ENCODE assay signal across 31 cellular contexts in genomic region chr2:37686792-37687595, GRCh38. TPM values are rescaled to one million over a fixed set of nuclear protein-coding genes. Genes with fewer than 3 reads are reported as not detected.
DNase-seq lines count a peak whose midpoint lies in the region; ATAC-seq and FAIRE-seq lines count a peak whose summit lies in the region.
"Had no signal": no experiment of that assay in that cellular context is flagged by ENCODE, and none has a peak within 500 bp of the region (broad histone marks: within the 10 kb centered on the region; RNA-seq: fewer than 3 reads in every experiment).

No MANE protein-coding gene starts in this region.

- H3K4me1 ChIP-seq in SJCRH30: peaks cover 22% of the 10 kb centered on the region
- H3K4me1 ChIP-seq: prostate gland had no signal

- H3K36me3 Mint-ChIP-seq in activated T-cell treated with anti-CD3 and anti-CD28 coated beads, Interleukin-2, amount 50 U/mL, for 72 hours (ENCODE audit: insufficient read depth in 2 of 2): peaks cover 9 to 14% of the 10 kb centered on the region in 2 donors
- peaks cover 2% of the 10 kb centered on the region for H3K36me3 Mint-ChIP-seq in activated T-cell treated with anti-CD3 and anti-CD28 coated beads, Interleukin-2, amount 50 U/mL, for 24 hours (ENCODE audit: low read depth)

- no peak overlapping the region for H3K4me3 Mint-ChIP-seq in activated T-cell treated with anti-CD3 and anti-CD28 coated beads, Interleukin-2, amount 50 U/mL, for 72 hours
- no peak overlapping the region for H3K4me3 Mint-ChIP-seq in activated T-cell treated with anti-CD3 and anti-CD28 coated beads, Interleukin-2, amount 50 U/mL, for 24 hours
- H3K4me3 Mint-ChIP-seq: activated CD4-positive, alpha-beta memory T cell treated with anti-CD3 and anti-CD28 coated beads, Interleukin-2, amount 10 ng/mL, durations not matched to agents 7 days and 5 days; CD4-positive, alpha-beta T cell; natural killer cell; T-helper 1 cell treated with Interleukin-12 subunit alpha and Interleukin-12 subunit beta and Interleukin-4 antibody, amounts not matched to agents 30 μg/mL and 1 μg/mL, for 36 hours had no signal

- H3K27me3 ChIP-seq in SJCRH30: no peaks in the 10 kb centered on the region
- H3K27me3 ChIP-seq: esophagus muscularis mucosa, foreskin keratinocyte, sigmoid colon, testis had no signal

- peaks cover 5 to 9% of the 10 kb centered on the region in 2 donors for H3K9me3 Mint-ChIP-seq in activated T-cell treated with anti-CD3 and anti-CD28 coated beads, Interleukin-2, amount 50 U/mL, for 72 hours
- peaks cover 9% of the 10 kb centered on the region for H3K9me3 Mint-ChIP-seq in activated T-cell treated with anti-CD3 and anti-CD28 coated beads, Interleukin-2, amount 50 U/mL, for 24 hours

- H3K27ac Mint-ChIP-seq in activated T-cell treated with anti-CD3 and anti-CD28 coated beads, Interleukin-2, amount 50 U/mL, for 72 hours: no peak overlapping the region
- H3K27ac Mint-ChIP-seq in activated T-cell treated with anti-CD3 and anti-CD28 coated beads, Interleukin-2, amount 50 U/mL, for 24 hours: no peak overlapping the region
- H3K27ac Mint-ChIP-seq: activated CD4-positive, alpha-beta memory T cell treated with anti-CD3 and anti-CD28 coated beads, Interleukin-2, amount 10 ng/mL, durations not matched to agents 7 days and 5 days; CD4-positive, alpha-beta T cell; natural killer cell; T-helper 1 cell treated with Interleukin-12 subunit alpha and Interleukin-12 subunit beta and Interleukin-4 antibody, amounts not matched to agents 30 μg/mL and 1 μg/mL, for 36 hours had no signal

- H3K9me3 ChIP-seq in SJCRH30 (replicated peaks): peaks cover 7% of the 10 kb centered on the region; the same call in 1 of the 2 replicates
- H3K9me3 ChIP-seq: esophagus muscularis mucosa, prostate gland, sigmoid colon, testis had no signal

- no peak for FAIRE-seq in RCC 7860 (lab: Jason Lieb, UNC)
- FAIRE-seq: D721Med, urothelium cell line had no signal

- H3K27ac ChIP-seq in SJCRH30: no peak overlapping the region
- H3K27ac ChIP-seq: dorsolateral prefrontal cortex, foreskin keratinocyte, prostate gland, testis had no signal

- no peaks in the 10 kb centered on the region for H3K36me3 ChIP-seq in SJCRH30
- H3K36me3 ChIP-seq: esophagus muscularis mucosa, prostate gland, sigmoid colon had no signal

- ATAC-seq in activated T-cell treated with anti-CD3 and anti-CD28 coated beads, Interleukin-2, amount 50 U/mL, for 72 hours (replicated peaks in 1 of 2): peak; percentile 72 to 77
- peak; percentile 69 for ATAC-seq in stimulated activated naive CD8-positive, alpha-beta T cell treated with anti-CD3 and anti-CD28 coated beads, Interleukin-15, Interleukin-2, amounts not matched to agents 100 U/mL and 50 U/mL, for 24 hours
- ATAC-seq: foreskin keratinocyte, HCT116, left ventricle myocardium superior, natural killer cell had no signal

- peaks cover 54% of the 10 kb centered on the region for H3K4me1 Mint-ChIP-seq in activated T-cell treated with anti-CD3 and anti-CD28 coated beads, Interleukin-2, amount 50 U/mL, for 72 hours (ENCODE audit: low read depth)
- peaks cover 57% of the 10 kb centered on the region for H3K4me1 Mint-ChIP-seq in activated T-cell treated with anti-CD3 and anti-CD28 coated beads, Interleukin-2, amount 50 U/mL, for 24 hours (ENCODE audit: low read depth)

- H3K4me3 ChIP-seq in SJCRH30: no peak overlapping the region
- H3K4me3 ChIP-seq: dorsolateral prefrontal cortex, esophagus muscularis mucosa, prostate gland, sigmoid colon, testis had no signal

- no peak for DNase-seq in activated T-cell treated with anti-CD3 and anti-CD28 coated beads, Interleukin-2, amount 50 U/mL, for 72 hours
- DNase-seq in activated T-cell treated with anti-CD3 and anti-CD28 coated beads, Interleukin-2, amount 50 U/mL, for 24 hours: no peak
- DNase-seq in RCC 7860 (ENCODE audit: low spot score): peak; percentile 8
- peak; percentile 55 for DNase-seq in iris pigment epithelial cell (ENCODE audit: low read depth)
- DNase-seq in stimulated activated naive CD8-positive, alpha-beta T cell treated with anti-CD3 and anti-CD28 coated beads, Interleukin-15, Interleukin-2, amounts not matched to agents 100 U/mL and 50 U/mL, for 24 hours: no peak
- DNase-seq in SJCRH30: no peak
- DNase-seq in middle frontal gyrus (ENCODE audit: extremely low spot score, low spot score): no peak
- DNase-seq in stimulated activated naive CD4-positive, alpha-beta T cell (lab: John Stamatoyannopoulos, UW): no peak
- DNase-seq: activated CD4-positive, alpha-beta memory T cell treated with anti-CD3 and anti-CD28 coated beads, Interleukin-2, amount 10 ng/mL, durations not matched to agents 7 days and 5 days; activated effector memory CD4-positive, alpha-beta T cell treated with anti-CD3 and anti-CD28 coated beads, Interleukin-2, amount 50 U/mL, for 16 hours; CD4-positive, alpha-beta T cell; cerebellar nuclear complex; dorsolateral prefrontal cortex; foreskin keratinocyte; head of caudate nucleus; islet precursor cell; left ventricle myocardium superior; natural killer cell; NCI-H1694; NCI-H82; nucleus accumbens; sigmoid colon; stimulated activated CD4-positive, alpha-beta T cell treated with anti-CD3 and anti-CD28 coated beads, Interleukin-15, amount 100 ng/mL, for 24 hours; stimulated activated naive CD4-positive, alpha-beta T cell treated with Interleukin-2 at 50 U/mL for 16 hours; testis had no signal

- H3K27me3 Mint-ChIP-seq in activated T-cell treated with anti-CD3 and anti-CD28 coated beads, Interleukin-2, amount 50 U/mL, for 72 hours (ENCODE audit: low read depth): no peaks in the 10 kb centered on the region
- H3K27me3 Mint-ChIP-seq in activated T-cell treated with anti-CD3 and anti-CD28 coated beads, Interleukin-2, amount 50 U/mL, for 24 hours: no peaks in the 10 kb centered on the region
- H3K27me3 Mint-ChIP-seq: activated CD4-positive, alpha-beta memory T cell treated with anti-CD3 and anti-CD28 coated beads, Interleukin-2, amount 10 ng/mL, durations not matched to agents 7 days and 5 days; CD4-positive, alpha-beta T cell had no signal

RNA-seq across cellular contexts. Expression of gene CDC42EP3, which starts 15.6 kb away (rescaled TPM):
- total RNA-seq in activated T-cell treated with anti-CD3 and anti-CD28 coated beads, Interleukin-2, amount 50 U/mL, for 72 hours: 10 to 100 TPM; 27.0 to 28.9 TPM
- 176 and 177 TPM in 2 replicates for total RNA-seq in SJCRH30 (2014; rRNA removed; shearing (Covaris generic))

Comparison
In these comparisons a context has a peak if more than half of its experiments do, and no peak if none do; other contexts are left out.
1. DNase-seq: peak in RCC 7860 (single experiment) and iris pigment epithelial cell (single experiment); none in activated T-cell treated with anti-CD3 and anti-CD28 coated beads, Interleukin-2, amount 50 U/mL, for 72 hours (0 of 2), activated T-cell treated with anti-CD3 and anti-CD28 coated beads, Interleukin-2, amount 50 U/mL, for 24 hours (single experiment), stimulated activated naive CD8-positive, alpha-beta T cell treated with anti-CD3 and anti-CD28 coated beads, Interleukin-15, Interleukin-2, amounts not matched to agents 100 U/mL and 50 U/mL, for 24 hours (single experiment), SJCRH30 (0 of 2), middle frontal gyrus (single experiment) and stimulated activated naive CD4-positive, alpha-beta T cell (0 of 6).